ENCODE assay signal across 30 cellular contexts in the genomic region with DNA sequence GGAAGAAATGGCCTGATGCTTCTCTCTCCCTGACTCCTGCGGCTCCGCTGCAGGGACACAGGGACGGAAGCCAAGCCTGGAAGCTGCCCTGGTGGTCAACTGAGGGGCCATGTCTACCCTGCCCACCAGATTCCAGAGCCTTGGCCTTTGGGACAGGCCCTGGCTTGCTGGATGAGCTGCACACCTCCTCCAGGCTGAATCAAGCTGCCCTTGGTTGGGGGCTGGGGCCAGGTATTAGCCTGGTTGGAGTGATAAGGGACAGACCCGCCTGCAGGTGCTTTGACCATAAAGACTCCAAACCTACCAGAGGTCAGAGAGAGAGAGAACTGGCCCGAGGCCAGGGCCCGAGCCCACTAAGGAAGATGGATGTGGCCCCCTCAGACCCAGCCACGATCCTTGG. TPM values are rescaled to one million over a fixed set of nuclear protein-coding genes. Genes with fewer than 3 reads are reported as not detected.
"Had no signal": no experiment of that assay in that cellular context is flagged by ENCODE, and none has a peak within 500 bp of the region (broad histone marks: within the 10 kb centered on the region; RNA-seq: fewer than 3 reads in every experiment).

No MANE protein-coding gene starts in this region.

- H3K4me3 Mint-ChIP-seq: activated B cell treated with CpG ODN at 0.5 μM for 24 hours; activated CD4-positive, alpha-beta T cell treated with anti-CD3 and anti-CD28 coated beads for 36 hours; activated naive CD8-positive, alpha-beta T cell treated with anti-CD3 and anti-CD28 coated beads, Interleukin-2, amount 50 U/mL, for 24 hours; activated T-cell treated with anti-CD3 and anti-CD28 coated beads, Interleukin-2, amount 50 U/mL, for 24 hours; activated T-helper 1 cell treated with anti-CD3 and anti-CD28 coated beads, Interleukin-12 subunit alpha, Interleukin-12 subunit beta, Interleukin-2, Interleukin-4 antibody, amounts not matched to agents 30 ng/mL and 10 ng/mL and 1 ng/mL, durations not matched to agents 14 hours and 24 hours and 36 hours; T-helper 1 cell treated with Interleukin-12 subunit alpha and Interleukin-12 subunit beta and Interleukin-4 antibody, amounts not matched to agents 30 μg/mL and 1 μg/mL, for 36 hours had no signal

- H3K27ac Mint-ChIP-seq: activated B cell treated with CpG ODN at 0.5 μM for 24 hours; activated CD4-positive, alpha-beta T cell treated with anti-CD3 and anti-CD28 coated beads for 36 hours; activated naive CD8-positive, alpha-beta T cell treated with anti-CD3 and anti-CD28 coated beads, Interleukin-2, amount 50 U/mL, for 24 hours; activated T-cell treated with anti-CD3 and anti-CD28 coated beads, Interleukin-2, amount 50 U/mL, for 24 hours; activated T-helper 1 cell treated with anti-CD3 and anti-CD28 coated beads, Interleukin-12 subunit alpha, Interleukin-12 subunit beta, Interleukin-2, Interleukin-4 antibody, amounts not matched to agents 30 ng/mL and 10 ng/mL and 1 ng/mL, durations not matched to agents 14 hours and 24 hours and 36 hours; T-helper 1 cell treated with Interleukin-12 subunit alpha and Interleukin-12 subunit beta and Interleukin-4 antibody, amounts not matched to agents 30 μg/mL and 1 μg/mL, for 36 hours had no signal

- H3K9me3 Mint-ChIP-seq: activated B cell treated with CpG ODN at 0.5 μM for 24 hours; activated naive CD4-positive, alpha-beta T cell treated with anti-CD3 and anti-CD28 coated beads, Interleukin-2, amount 50 U/mL, for 72 hours; activated naive CD8-positive, alpha-beta T cell treated with anti-CD3 and anti-CD28 coated beads, Interleukin-2, amount 50 U/mL, for 24 hours; activated T-cell treated with anti-CD3 and anti-CD28 coated beads, Interleukin-2, amount 50 U/mL, for 24 hours; activated T-helper 1 cell treated with anti-CD3 and anti-CD28 coated beads, Interleukin-12 subunit alpha, Interleukin-12 subunit beta, Interleukin-2, Interleukin-4 antibody, amounts not matched to agents 30 ng/mL and 10 ng/mL and 1 ng/mL, durations not matched to agents 14 hours and 24 hours and 36 hours; T-helper 1 cell treated with Interleukin-12 subunit alpha and Interleukin-12 subunit beta and Interleukin-4 antibody, amounts not matched to agents 30 μg/mL and 1 μg/mL, for 36 hours had no signal

- DNase-seq: activated B cell treated with CpG ODN at 0.5 μM for 24 hours; activated CD4-positive, alpha-beta T cell treated with anti-CD3 and anti-CD28 coated beads for 36 hours; activated CD4-positive, alpha-beta T cell treated with anti-CD3 and anti-CD28 coated beads, Interleukin-2, amount 50 U/mL, for 1 hour; activated effector memory CD4-positive, alpha-beta T cell treated with Interleukin-2 at 50 U/mL for 16 hours; activated naive CD4-positive, alpha-beta T cell treated with Interleukin-2 at 50 U/mL for 16 hours; activated naive CD8-positive, alpha-beta T cell treated with anti-CD3 and anti-CD28 coated beads, Interleukin-2, amount 50 U/mL, for 24 hours; amniotic stem cell; central memory CD4-positive, alpha-beta T cell; Kasumi-1; KBM-7; NCI-H1105 treated with DMSO at 0.1 percent for 48 hours; NCI-H1436 treated with DMSO at 0.1 percent for 48 hours; NCI-H187; NCI-H2081; NCI-H510A treated with DMSO at 0.1 percent for 48 hours; NCI-H69; NK-92 treated with Interleukin-12 subunit alpha and Interleukin-12 subunit beta, amount 100 ng/mL, for 24 hours; OCI-M1; SHP77 treated with DMSO at 0.1 percent for 48 hours; T-helper 9 cell had no signal

- H3K4me3 ChIP-seq: ascending aorta, body of pancreas, Peyer's patch had no signal

- H3K4me1 ChIP-seq: ascending aorta, body of pancreas, Peyer's patch had no signal

- H3K36me3 ChIP-seq: ascending aorta, Peyer's patch had no signal

- H3K27ac ChIP-seq: ascending aorta, body of pancreas, Peyer's patch had no signal

- H3K27me3 ChIP-seq: ascending aorta, body of pancreas, Peyer's patch had no signal

- H3K27me3 Mint-ChIP-seq: activated B cell treated with CpG ODN at 0.5 μM for 24 hours; activated CD4-positive, alpha-beta T cell treated with anti-CD3 and anti-CD28 coated beads for 36 hours; activated naive CD8-positive, alpha-beta T cell treated with anti-CD3 and anti-CD28 coated beads, Interleukin-2, amount 50 U/mL, for 24 hours; activated T-cell treated with anti-CD3 and anti-CD28 coated beads, Interleukin-2, amount 50 U/mL, for 24 hours had no signal

- ATAC-seq: activated CD4-positive, alpha-beta T cell treated with anti-CD3 and anti-CD28 coated beads for 36 hours; activated naive CD8-positive, alpha-beta T cell treated with anti-CD3 and anti-CD28 coated beads, Interleukin-2, amount 50 U/mL, for 24 hours; body of pancreas had no signal

- H3K36me3 Mint-ChIP-seq: activated naive CD4-positive, alpha-beta T cell treated with anti-CD3 and anti-CD28 coated beads, Interleukin-2, amount 50 U/mL, for 72 hours had no signal

- H3K9me3 ChIP-seq: ascending aorta, body of pancreas, Peyer's patch had no signal

- H3K4me1 Mint-ChIP-seq: activated B cell treated with CpG ODN at 0.5 μM for 24 hours; activated CD4-positive, alpha-beta T cell treated with anti-CD3 and anti-CD28 coated beads for 36 hours; activated naive CD8-positive, alpha-beta T cell treated with anti-CD3 and anti-CD28 coated beads, Interleukin-2, amount 50 U/mL, for 24 hours had no signal

RNA-seq across cellular contexts. Expression of a gene that starts 30.1 kb away (rescaled TPM):
- total RNA-seq: activated B cell treated with CpG ODN at 0.5 μM for 24 hours; activated CD4-positive, alpha-beta T cell treated with anti-CD3 and anti-CD28 coated beads for 36 hours; activated CD8-positive, alpha-beta memory T cell treated with anti-CD3 and anti-CD28 coated beads for 36 hours; activated naive CD4-positive, alpha-beta T cell treated with anti-CD3 and anti-CD28 coated beads, Interleukin-2, amount 50 U/mL, for 72 hours; activated T-helper 1 cell treated with anti-CD3 and anti-CD28 coated beads, Interleukin-12 subunit alpha, Interleukin-12 subunit beta, Interleukin-2, Interleukin-4 antibody, amounts not matched to agents 30 ng/mL and 10 ng/mL and 1 ng/mL, durations not matched to agents 14 hours and 24 hours and 36 hours; bronchial epithelial cell; Peyer's patch; SK-MEL-5 had no signal
